Comparison of ENCODE assay signal across 9 cellular contexts in genomic region chr20:51660741-51661608, GRCh38.
DNase-seq lines count a peak whose midpoint lies in the region; ATAC-seq and TF ChIP-seq lines count a peak whose summit lies in the region.
"Had no signal": no experiment of that assay in that cellular context is flagged by ENCODE, and none has a peak within 500 bp of the region (broad histone marks: within the 10 kb centered on the region; RNA-seq: fewer than 3 reads in every experiment).

No MANE protein-coding gene starts in this region.

- H3K36me3 ChIP-seq in mesodermal cell (ENCODE audit: control insufficient read depth, insufficient read depth, low read length) (no peaks in the 10 kb centered on the region), lower lobe of right lung (no peaks in the 10 kb centered on the region)

- 71 to 77% methylated on average over 3 of the region's 6 CpGs for WGBS in mesodermal cell (ENCODE audit: insufficient coverage in 2 of 2), 2 experiments

- intact Hi-C loops in lower lobe of right lung (cut with DNase I), result no loop called here

- H3K9me3 ChIP-seq in mesodermal cell (ENCODE audit: control insufficient read depth, low read length) (no peaks in the 10 kb centered on the region), lower lobe of right lung (no peaks in the 10 kb centered on the region)

- DNase-seq in COLO829 (ENCODE audit: low spot score) (peak; percentile 25), LHCN-M2 (ENCODE audit: low read depth) (peak; percentile 53), cardiac fibroblast (ENCODE audit: low read depth in 2 of 2) (peak; percentile 69 to 78), lower lobe of right lung (no peak), NCI-H1417 (lab: John Stamatoyannopoulos, UW) (no peak), Ammon's horn (ENCODE audit: low spot score) (no peak)
- no peak for DNase-seq in stimulated activated naive CD4-positive, alpha-beta T cell (lab: John Stamatoyannopoulos, UW)
- DNase-seq: GDM1 had no signal

- no peak for TF ChIP-seq CTCF in cardiac fibroblast (IDR thresholded peaks at IDR 0.05; ENCODE audit: low read depth, low read length)
- no peak for TF ChIP-seq CTCF in lower lobe of right lung (IDR thresholded peaks at IDR 0.05)

- H3K27me3 ChIP-seq in lower lobe of right lung (ENCODE audit: low read depth), result no peaks in the 10 kb centered on the region

- H3K27ac ChIP-seq in mesodermal cell (ENCODE audit: low read depth, low read length, severe bottlenecking) (peak overlapping the region; percentile 57), lower lobe of right lung (no peak overlapping the region)

- ATAC-seq in lower lobe of right lung, result no peak

- H3K4me3 ChIP-seq in cardiac fibroblast (replicated peaks in 1 of 2; ENCODE audit: low read depth in 2 of 2, low read length in 2 of 2), result no peak overlapping the region
- H3K4me3 ChIP-seq in mesodermal cell (ENCODE audit: extremely low read depth, insufficient read depth, low read length, poor library complexity, severe bottlenecking), result no peak overlapping the region
- H3K4me3 ChIP-seq in lower lobe of right lung, result no peak overlapping the region

- H3K4me1 ChIP-seq in mesodermal cell (ENCODE audit: control insufficient read depth, insufficient read depth, low read length, poor library complexity, severe bottlenecking) (peaks cover 4% of the 10 kb centered on the region), lower lobe of right lung (no peaks in the 10 kb centered on the region)

Comparison
In these comparisons a context has a peak if more than half of its experiments do, and no peak if none do; other contexts are left out.
1. DNase-seq: peak in COLO829 (single experiment), LHCN-M2 (single experiment) and cardiac fibroblast (2 of 2); none in lower lobe of right lung (single experiment), NCI-H1417 (0 of 3), stimulated activated naive CD4-positive, alpha-beta T cell (0 of 6) and Ammon's horn (single experiment).